Comparison of ENCODE assay signal across 8 cellular contexts in genomic region chr4:11805837-11806236, GRCh38.
DNase-seq lines count a peak whose midpoint lies in the region; ATAC-seq and TF ChIP-seq lines count a peak whose summit lies in the region.

No MANE protein-coding gene starts in this region.

- DNase-seq in iris pigment epithelial cell (ENCODE audit: low read depth) = peak; percentile 14
- DNase-seq in activated CD4-positive, alpha-beta T cell treated with anti-CD3 and anti-CD28 coated beads, Interleukin-2, amount 50 U/mL, for 48 hours = no peak
- DNase-seq in OCI-M2 (lab: John Stamatoyannopoulos, UW; ENCODE audit: unreplicated experiment) = no peak

- peak overlapping the region; percentile 95; the same call in 1 of the 2 replicates for H3K27ac ChIP-seq in HUES6 (ENCODE audit: low read depth, low read length)
- H3K27ac ChIP-seq in VCaP = no peak overlapping the region

- peak; percentile 84 for TF ChIP-seq CTCF in VCaP (conservative IDR thresholded peaks at IDR 0.05)

- peak overlapping the region; percentile 23; the same call in 1 of the 2 replicates for H3K4me3 ChIP-seq in HUES6 (ENCODE audit: low read depth, low read length)

- no peaks in the 10 kb centered on the region; the same call in 1 of the 2 replicates for H3K36me3 ChIP-seq in HUES6 (ENCODE audit: control insufficient read depth, insufficient read depth, low read length)

- H3K4me1 ChIP-seq in HUES6 (ENCODE audit: control insufficient read depth, insufficient read depth, low read length) = peaks cover 15% of the 10 kb centered on the region; the same call in 1 of the 2 replicates

- H3K27me3 ChIP-seq in HUES6 (ENCODE audit: control insufficient read depth, insufficient read depth, low read length) = no peaks in the 10 kb centered on the region

- H3K9me3 ChIP-seq in HUES6 (ENCODE audit: control insufficient read depth, insufficient read depth, low read depth, low read length) = peaks cover 6% of the 10 kb centered on the region

- H3K9ac ChIP-seq in HUES6 (ENCODE audit: low read length) = peak overlapping the region; percentile 90

- ATAC-seq in GM18511 (IDR thresholded peaks at IDR 0.05; ENCODE audit: unreplicated experiment) = peak; percentile 80
- no peak for ATAC-seq in HG02588 (IDR thresholded peaks at IDR 0.05; ENCODE audit: unreplicated experiment)
- ATAC-seq in HG03457 (IDR thresholded peaks at IDR 0.05; ENCODE audit: unreplicated experiment) = no peak
